Comparison of ENCODE assay signal across 9 cellular contexts in the genomic region with DNA sequence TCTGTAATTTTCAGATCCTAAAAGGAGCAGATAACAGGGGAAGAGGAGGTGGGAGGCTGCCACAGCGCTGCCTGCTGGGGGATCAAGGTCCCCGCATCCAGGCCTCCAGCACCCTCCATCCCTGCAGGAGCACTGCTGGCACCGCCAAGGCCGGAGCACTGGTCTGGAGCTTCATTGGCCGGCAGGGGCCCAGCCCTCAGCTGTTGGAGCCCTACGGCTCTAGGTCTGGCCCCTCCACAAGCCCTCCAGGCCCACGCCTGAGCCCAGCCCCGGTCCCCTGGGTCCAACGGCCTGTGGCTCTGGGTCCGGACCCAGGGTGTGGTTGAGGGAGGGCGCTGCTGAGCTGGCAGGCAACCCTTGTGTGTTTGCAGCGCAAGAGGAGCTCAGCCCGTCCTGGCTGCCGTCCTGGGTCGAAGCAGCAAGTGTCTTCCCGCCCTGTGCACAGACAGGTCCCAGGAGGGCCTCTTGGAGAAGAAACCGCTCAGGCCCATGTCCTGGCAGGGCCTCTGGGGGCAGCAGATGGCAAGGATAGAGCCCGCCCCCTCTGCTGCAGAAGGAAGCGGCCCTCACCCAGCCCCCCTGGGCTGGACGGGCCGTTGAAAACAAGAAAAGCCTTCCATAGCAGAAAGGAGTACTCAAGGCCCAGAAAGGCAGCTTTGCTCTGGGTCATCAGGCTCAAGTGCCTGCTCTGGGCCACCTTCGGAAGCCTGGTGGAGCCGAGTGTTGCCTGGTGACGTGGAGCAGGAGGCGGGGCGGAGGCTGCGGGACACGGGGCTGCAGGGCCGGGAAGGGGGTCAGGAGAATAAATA. TPM values are rescaled to one million over a fixed set of nuclear protein-coding genes. Genes with fewer than 3 reads are reported as not detected.
DNase-seq lines count a peak whose midpoint lies in the region; ATAC-seq and TF ChIP-seq lines count a peak whose summit lies in the region.
"Had no signal": no experiment of that assay in that cellular context is flagged by ENCODE, and none has a peak within 500 bp of the region (broad histone marks: within the 10 kb centered on the region; RNA-seq: fewer than 3 reads in every experiment).

No MANE protein-coding gene starts in this region.

- peaks cover 0 to under 1% (median under 1%) of the 10 kb centered on the region in 5 experiments for H3K9me3 Mint-ChIP-seq in brain

- peak; percentile 45 for DNase-seq in GDM1 (lab: John Stamatoyannopoulos, UW)
- DNase-seq in HuH-7 (ENCODE audit: low spot score), result peak; percentile 71
- DNase-seq in lung (ENCODE audit: low spot score), result no peak
- no peak for DNase-seq in NCI-H2029 (lab: John Stamatoyannopoulos, UW)

- peak; percentile 19 for ATAC-seq in lung (ENCODE audit: insufficient read depth, low FRiP score)
- ATAC-seq in HG02763 (IDR thresholded peaks at IDR 0.05; ENCODE audit: unreplicated experiment), result no peak
- no peak for ATAC-seq in GM19467 (IDR thresholded peaks at IDR 0.05; ENCODE audit: unreplicated experiment)
- no peak for ATAC-seq in activated CD4-positive, CD25-positive, alpha-beta regulatory T cell treated with anti-CD3 and anti-CD28 coated beads, Interleukin-2, amount 50 U/mL, for 24 hours

- no peak overlapping the region for H3K4me3 ChIP-seq in lung

- peaks cover 0 to 3% of the 10 kb centered on the region in 2 donors for H3K36me3 ChIP-seq in lung (ENCODE audit: control insufficient read depth in 2 of 2, insufficient read depth in 2 of 2, low read length in 2 of 2)

- peaks cover 0 to 3% of the 10 kb centered on the region in 2 donors for H3K4me1 ChIP-seq in lung (ENCODE audit: control insufficient read depth in 2 of 2, insufficient read depth in 2 of 2, low read length in 2 of 2)

- peak overlapping the region; percentile 94 to 99 (median 95) for H3K27ac Mint-ChIP-seq in brain

- H3K9me3 ChIP-seq in lung (ENCODE audit: control insufficient read depth in 2 of 2, insufficient read depth in 1 of 2, low read length in 1 of 2), result no peaks in the 10 kb centered on the region

- peaks cover 32% of the 10 kb centered on the region for H3K4me1 Mint-ChIP-seq in brain

- no peaks in the 10 kb centered on the region for H3K27me3 Mint-ChIP-seq in brain

- H3K36me3 Mint-ChIP-seq in brain, result peaks cover 1% of the 10 kb centered on the region

- H3K4me3 Mint-ChIP-seq in brain, result peak overlapping the region in 4 of 5 experiments; percentile 40 to 74 (median 52)

- no peaks in the 10 kb centered on the region for H3K27me3 ChIP-seq in lung (ENCODE audit: control insufficient read depth, insufficient read depth)

- TF ChIP-seq CTCF in brain (conservative IDR thresholded peaks at IDR 0.05) (peak in 1 of 2 experiments; percentile 61), lung (IDR thresholded peaks at IDR 0.05; ENCODE audit: control extremely low read depth, extremely low read depth) (no peak)

- H3K27ac ChIP-seq in lung (ENCODE audit: low read depth in 1 of 2, low read length in 1 of 2), result no peak overlapping the region
- H3K27ac ChIP-seq: KMS-11 had no signal

- WGBS in lung, 2 donors, result 21 to 46% methylated on average over 28 to 29 of the region's 29 CpGs

RNA-seq across cellular contexts. Expression of a gene that starts 35.7 kb away (rescaled TPM):
- polyA plus RNA-seq in brain (ENCODE audit: insufficient read depth, low read depth, low replicate concordance) (8.2 TPM), lung (1 to 10 TPM; 2.3 to 3.5 TPM)
- total RNA-seq in lung, result 10 to 100 TPM in 1 of 2 donors, 1 to 10 TPM in 1; 3.3 to 13.4 TPM

RNA-seq across cellular contexts. Expression of a gene that starts 52.5 kb away (rescaled TPM):
- polyA plus RNA-seq in brain (ENCODE audit: insufficient read depth, low read depth, low replicate concordance), result 4,273 TPM
- total RNA-seq in lung, result 1,000 to 10,000 TPM; 2,572 to 6,510 TPM
- over 10,000 TPM in 1 of 2 donors, 1,000 to 10,000 TPM in 1; 8,913 to 10,569 TPM for polyA plus RNA-seq in lung

RNA-seq across cellular contexts. Expression of a gene that starts 54.3 kb away (rescaled TPM):
- polyA plus RNA-seq in brain (ENCODE audit: insufficient read depth, low read depth, low replicate concordance) (36.8 TPM), lung (10 to 100 TPM; 33.4 to 53.4 TPM)
- 100 to 1,000 TPM; 115 to 117 TPM for total RNA-seq in lung

Comparison
In these comparisons a context has a peak if more than half of its experiments do, and no peak if none do; other contexts are left out.
1. DNase-seq: peak in GDM1 (single experiment) and HuH-7 (single experiment); none in lung (single experiment) and NCI-H2029 (single experiment).